8 cellular contexts compared by ENCODE assay signal in the genomic region with DNA sequence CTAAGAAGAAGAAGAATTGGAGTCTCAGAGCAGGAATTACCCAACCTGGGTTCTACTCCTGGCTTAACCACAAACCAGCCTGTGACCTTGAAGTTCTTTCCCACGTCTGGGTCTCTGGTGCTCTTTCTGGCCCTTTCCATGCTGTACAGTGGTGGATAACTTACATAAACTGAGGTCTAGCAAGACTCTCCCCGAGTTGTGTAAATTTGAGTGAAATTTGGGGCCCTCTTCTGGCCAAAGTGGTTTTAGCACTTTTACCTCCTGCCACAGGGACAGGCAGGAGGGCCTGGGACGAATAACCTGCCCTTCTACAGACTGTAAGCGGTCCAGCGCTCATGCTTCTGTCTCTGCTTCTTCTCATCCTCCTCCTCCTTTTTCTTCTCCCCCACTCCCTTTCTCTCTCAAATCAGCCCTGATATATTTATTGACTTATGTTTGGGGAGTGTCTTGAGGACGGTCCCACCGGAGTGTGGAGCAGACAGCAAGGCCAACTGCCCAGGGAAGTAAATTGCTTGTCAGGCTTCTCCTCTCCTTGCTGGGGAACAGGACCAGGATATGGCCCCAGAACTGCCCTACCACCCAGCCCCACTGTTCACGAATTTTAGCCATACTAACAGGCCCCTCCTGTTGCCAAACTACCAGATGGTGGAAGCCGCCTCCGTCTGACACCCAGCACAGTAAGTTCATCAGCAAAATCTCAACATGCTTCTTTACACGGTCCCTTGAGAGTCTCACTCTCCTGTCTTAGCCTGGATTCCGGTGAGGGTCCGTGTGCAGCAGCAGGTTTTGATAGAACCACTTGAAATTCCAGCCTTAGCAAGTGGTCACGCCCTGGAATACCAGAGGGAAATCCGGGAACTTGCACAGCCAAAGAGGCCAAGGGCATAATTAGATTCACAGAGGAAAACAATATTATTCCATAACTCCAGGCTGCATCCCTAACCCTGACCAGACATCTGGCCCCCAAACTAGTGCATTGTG. TPM values are rescaled to one million over a fixed set of nuclear protein-coding genes. Genes with fewer than 3 reads are reported as not detected.
A peak's percentile ranks its signal among the peaks of the same experiment; 100 is the strongest.
DNase-seq lines count a peak whose midpoint lies in the region; ATAC-seq and TF ChIP-seq lines count a peak whose summit lies in the region.

No MANE protein-coding gene starts in this region.

- no peaks in the 10 kb centered on the region for H3K36me3 Mint-ChIP-seq in osteocyte (ENCODE audit: unreplicated experiment)

- H3K27me3 Mint-ChIP-seq in osteocyte (ENCODE audit: unreplicated experiment), result peaks cover 24% of the 10 kb centered on the region

- no peak overlapping the region for H3K27ac Mint-ChIP-seq in osteocyte (ENCODE audit: unreplicated experiment)

- TF ChIP-seq CTCF in GM12865 (IDR thresholded peaks at IDR 0.05; ENCODE audit: insufficient read depth, low read depth, low read length, missing control alignments) (peak; percentile 60), RWPE2 (IDR thresholded peaks at IDR 0.05; ENCODE audit: poor library complexity, severe bottlenecking) (peak; percentile 80), osteocyte (IDR thresholded peaks at IDR 0.05) (peak; percentile 79)

- peaks cover 12% of the 10 kb centered on the region for H3K4me1 Mint-ChIP-seq in osteocyte (ENCODE audit: unreplicated experiment)

- no peak overlapping the region for H3K4me3 ChIP-seq in GM12865 (ENCODE audit: low read depth, low read length)
- H3K4me3 ChIP-seq in RWPE2 (ENCODE audit: severe bottlenecking), result no peak overlapping the region

- no peaks in the 10 kb centered on the region for H3K9me3 Mint-ChIP-seq in osteocyte (ENCODE audit: unreplicated experiment)

- peaks cover 4% of the 10 kb centered on the region for H3K9me3 ChIP-seq in RWPE2 (ENCODE audit: severe bottlenecking)

- H3K4me3 Mint-ChIP-seq in osteocyte (ENCODE audit: unreplicated experiment), result no peak overlapping the region

- peaks cover 24% of the 10 kb centered on the region for H3K4me1 ChIP-seq in RWPE2 (ENCODE audit: insufficient read depth, poor library complexity, severe bottlenecking)

- H3K27ac ChIP-seq in RWPE2 (ENCODE audit: poor library complexity, severe bottlenecking), result peak overlapping the region; percentile 89

- H3K36me3 ChIP-seq in RWPE2 (ENCODE audit: low read depth), result no peaks in the 10 kb centered on the region

- ATAC-seq in HG03520 (IDR thresholded peaks at IDR 0.05; ENCODE audit: unreplicated experiment), result peak; percentile 52
- ATAC-seq in RWPE2 (ENCODE audit: low read depth), result peak; percentile 66

- DNase-seq in A172 (ENCODE audit: low spot score) (peak; percentile 52), GM12865 (ENCODE audit: low read depth) (peak; percentile 65), RWPE2 (ENCODE audit: low spot score) (no peak), foreskin melanocyte (peak; percentile 56), osteocyte (ENCODE audit: extremely low spot score, unreplicated experiment) (no peak), GOT3 (lab: John Stamatoyannopoulos, UW) (no peak)
- DNase-seq in activated naive CD4-positive, alpha-beta T cell treated with Interleukin-2 at 50 U/mL for 16 hours, result peak; percentile 63

- no peaks in the 10 kb centered on the region for H3K27me3 ChIP-seq in RWPE2 (ENCODE audit: insufficient read depth, poor library complexity, severe bottlenecking)

RNA-seq across cellular contexts. Expression of a gene that starts 4.1 kb away (rescaled TPM):
- total RNA-seq in A172 (2014; rRNA removed; shearing (Covaris generic)), result 1.7 and 2.0 TPM in 2 replicates
- 43.0 and 46.6 TPM in 2 replicates for total RNA-seq in osteocyte

RNA-seq across cellular contexts. Expression of a gene that starts 58.5 kb away (rescaled TPM):
- total RNA-seq in A172 (2014; rRNA removed; shearing (Covaris generic)), result 33.1 and 43.8 TPM in 2 replicates
- 21.5 and 21.8 TPM in 2 replicates for total RNA-seq in osteocyte

Comparison
In these comparisons a context has a peak if more than half of its experiments do, and no peak if none do; other contexts are left out.
1. DNase-seq: peak in A172 (single experiment), GM12865 (single experiment), activated naive CD4-positive, alpha-beta T cell treated with Interleukin-2 at 50 U/mL for 16 hours (single experiment) and foreskin melanocyte (single experiment); none in RWPE2 (single experiment), osteocyte (single experiment) and GOT3 (single experiment).
2. RNA of a gene that starts 4.1 kb away (total RNA-seq): 43.0 to 46.6 TPM in osteocyte; 1.7 to 2.0 TPM in A172; every median in the first group is over 10 times any median in the second.
3. Peak in every context shown above with its lines, with median percentiles within 50 percentile points of each other: CTCF ChIP-seq.